In the genomic region with DNA sequence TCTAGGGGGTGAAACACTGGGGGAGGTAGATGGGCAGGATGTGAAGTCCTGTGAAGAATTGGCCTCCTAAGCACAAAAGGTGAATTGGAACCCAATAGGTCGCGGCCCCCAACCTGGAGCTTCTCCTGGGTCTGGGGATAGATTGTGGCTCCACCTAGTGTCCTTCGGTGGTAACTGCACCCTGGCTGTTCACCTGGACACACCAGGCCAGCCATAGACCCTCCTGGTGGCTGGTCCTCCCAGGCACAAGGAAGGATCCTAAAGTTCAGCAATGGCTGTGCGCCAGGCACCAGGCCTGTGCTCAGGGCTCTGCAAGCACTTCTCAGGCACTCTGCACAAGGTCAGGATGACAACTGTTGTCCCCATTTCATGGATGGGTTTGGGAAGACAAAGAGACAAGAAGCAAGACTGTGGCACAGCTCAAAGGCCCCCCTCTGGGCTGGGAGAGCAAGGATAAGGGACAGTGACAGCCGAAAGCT, we compare ENCODE assay signal across 8 cellular contexts. TPM values are rescaled to one million over a fixed set of nuclear protein-coding genes. Genes with fewer than 3 reads are reported as not detected.
A peak's percentile ranks its signal among the peaks of the same experiment; 100 is the strongest.
DNase-seq lines count a peak whose midpoint lies in the region; ATAC-seq, FAIRE-seq and TF ChIP-seq lines count a peak whose summit lies in the region.

No MANE protein-coding gene starts in this region.

- in situ Hi-C loops in GM13977 (cut with MboI; ENCODE audit: low pct_unique_long_range_greater_than_20kb, low sequenced_read_pairs, unreplicated experiment): no loop called here
- in situ Hi-C loops in K562 (cut with MboI): no loop called here

- H2AFZ ChIP-seq in K562 (ENCODE audit: low read depth, low read length): no peak overlapping the region

- no peak overlapping the region for H3K4me2 ChIP-seq in K562 (ENCODE audit: insufficient read depth, low read length)

- TF ChIP-seq RAD21 in K562 (CRISPR knock-in tag; conservative IDR thresholded peaks at IDR 0.05 in 1 of 2, IDR thresholded peaks at IDR 0.05 in 1 of 2): peak; percentile 50 to 90

- DNase-seq in A172 (ENCODE audit: low spot score) (peak; percentile 49), GM13977 (ENCODE audit: low spot score) (peak; percentile 91), NCI-H1694 (lab: John Stamatoyannopoulos, UW) (peak; percentile 64), UCSD-AML1 (lab: John Stamatoyannopoulos, UW; ENCODE audit: unreplicated experiment) (peak; percentile 42), K562 (ENCODE audit: extremely low read depth in 1 of 4, low spot score in 3 of 4) (peak; percentile 79 to 90 (median 86)), islet precursor cell (peak; percentile 94), NCI-H2107 treated with DMSO at 0.1 percent for 48 hours (lab: John Stamatoyannopoulos, UW; ENCODE audit: unreplicated experiment) (no peak)
- peak; percentile 74 to 77 for DNase-seq in stimulated activated CD4-positive, alpha-beta T cell treated with anti-CD3 and anti-CD28 coated beads, Interleukin-2, amount 100 ng/mL, for 24 hours

- POLR2A ChIA-PET in K562 (lab: Yijun Ruan, JAX): interaction anchor here (0.6 to 1.9 kb wide), 7 partner anchors 12 to 844 kb away, joined by 3 to 7 read pairs (median 4); no protein-coding TSS in a partner anchor

- H3K4me3 ChIP-seq in K562: no peak overlapping the region

- no peak for TF ChIP-seq EP300 in K562 (IDR thresholded peaks at IDR 0.05; ENCODE audit: low read length)

- H3K9ac ChIP-seq in K562 (ENCODE audit: insufficient read depth in 1 of 2, low read depth in 2 of 2, low read length in 2 of 2): no peak overlapping the region

- no peaks in the 10 kb centered on the region for H3K36me3 ChIP-seq in K562 (ENCODE audit: control insufficient read depth, insufficient read depth, low read length)

- no TSS peak for BruUV-seq in K562 (replicated peaks; lab: Mats Ljungman, UMichigan)

- H3K27me3 ChIP-seq in K562 (ENCODE audit: control insufficient read depth in 2 of 2, insufficient read depth in 2 of 2, low read length in 2 of 2): peaks cover 6 to 51% of the 10 kb centered on the region in 2 experiments; a peak in 4 of 5 replicates

- intact Hi-C loops in K562 (cut with micrococcal nuclease): loop anchor here (1.0 to 5.0 kb wide), 5 partner anchors 15 to 192 kb away; no protein-coding TSS in a partner anchor

- peak; percentile 87 for FAIRE-seq in K562 (lab: Jason Lieb, UNC)

- no peak overlapping the region for H3K27ac ChIP-seq in K562 (ENCODE audit: extremely low read depth, low read depth, low read length)

- TF ChIP-seq CTCF in GM13977 (IDR thresholded peaks at IDR 0.05; ENCODE audit: extremely low read depth, insufficient read depth, missing control alignments) (peak; percentile 89), K562 (IDR thresholded peaks at IDR 0.05 in 2 of 3, conservative IDR thresholded peaks at IDR 0.05 in 1 of 3; ENCODE audit: insufficient read depth in 2 of 3, low read depth in 1 of 3, low read length in 3 of 3) (peak; percentile 96 to 98 (median 96))

- no peak for TF ChIP-seq POLR2A in K562 (conservative IDR thresholded peaks at IDR 0.05)

- no peaks in the 10 kb centered on the region for H3K9me1 ChIP-seq in K562 (ENCODE audit: control insufficient read depth, insufficient read depth, low read length)

- CTCF ChIA-PET in K562 (lab: Yijun Ruan, JAX; ENCODE audit: low intra/inter-chr PET ratio): interaction anchor here (0.8 to 1.8 kb wide), 6 partner anchors 13 to 191 kb away, joined by 3 to 19 read pairs (median 7); partner anchors contain the start of gene ESPN

- no peaks in the 10 kb centered on the region for H3K9me3 ChIP-seq in K562 (replicated peaks; ENCODE audit: control insufficient read depth, insufficient read depth, low read depth, low read length)

- ATAC-seq in K562: peak; percentile 79

- H3K4me1 ChIP-seq in K562 (replicated peaks in 1 of 2; ENCODE audit: control insufficient read depth in 2 of 2, insufficient read depth in 2 of 2, low read length in 2 of 2): peaks cover 0 to 20% of the 10 kb centered on the region in 2 experiments; a peak in 2 of 5 replicates

- no peaks in the 10 kb centered on the region for H3K79me2 ChIP-seq in K562 (ENCODE audit: control insufficient read depth, insufficient read depth, low read length)

- under 1% methylated on average over 5 of the region's 5 CpGs for WGBS in K562 (ENCODE audit: insufficient coverage, low coverage, missing lambda C conversion rate)

- H4K20me1 ChIP-seq in K562 (replicated peaks; ENCODE audit: control insufficient read depth, insufficient read depth, low read length): peaks cover 26% of the 10 kb centered on the region

RNA-seq across cellular contexts. Expression of gene ESPN, which starts 13.5 kb away (rescaled TPM):
- 4.0 TPM in 1 of 2 replicates, not detected in the other for total RNA-seq in A172 (2014; rRNA removed; shearing (Covaris generic))
- total RNA-seq in K562 (2011; cell fraction: chromatin; rRNA removed; ENCODE audit: low replicate concordance): 1.6 and 6.0 TPM in 2 replicates
- 4.0 and 4.7 TPM in 2 replicates for total RNA-seq in K562 (2011; cell fraction: nucleolus; rRNA removed)
- total RNA-seq in K562 (2011; cell fraction: nucleoplasm; rRNA removed): 1.8 and 2.4 TPM in 2 replicates
- 0.36 and 0.45 TPM in 2 replicates for total RNA-seq in K562 (2014; rRNA removed)
- total RNA-seq in K562 (2014; rRNA removed; fragmentation: Illumina TruSeq; extraction: Trizol): 0.07 TPM in 1 of 2 replicates, not detected in the other
- total RNA-seq in K562 (2015; rRNA removed; fragmentation: Illumina TruSeq; extraction: Trizol): 0.15 TPM in 1 of 2 replicates, not detected in the other
- total RNA-seq in K562 (2021): 1.2 and 1.7 TPM in 2 replicates
- 0.54 and 2.9 TPM in 2 replicates for polyA plus RNA-seq in K562 (2011; rRNA removed)
- 1.2 and 1.9 TPM in 2 replicates for polyA plus RNA-seq in K562 (2011; cell fraction: cytosol; rRNA removed)
- polyA plus RNA-seq in K562 (2011; cell fraction: nucleus; rRNA removed): 9.2 and 25.5 TPM in 2 replicates
- polyA plus RNA-seq in K562 (2012): 2.0 and 5.0 TPM in 2 replicates
- polyA plus RNA-seq in K562 (2014; fragmentation: Illumina TruSeq; extraction: Trizol): 0.07 and 0.11 TPM in 2 replicates
- not detected for polyA plus RNA-seq in K562 (2014; fragmentation: Nextera tagmentation; extraction: Ambion mirVana)
- 0.65 and 2.9 TPM in 2 replicates for polyA plus RNA-seq in K562 (2014; rRNA removed)
- polyA minus RNA-seq in K562 (2011; rRNA and poly(A)+ RNA removed): 0.11 TPM in 1 of 2 replicates, not detected in the other
- 0.95 and 3.8 TPM in 2 replicates for polyA minus RNA-seq in K562 (2011; cell fraction: cytosol; rRNA and poly(A)+ RNA removed)
- 3.4 and 3.5 TPM in 2 replicates for polyA minus RNA-seq in K562 (2011; cell fraction: nucleus; rRNA and poly(A)+ RNA removed)

RNA-seq across cellular contexts. Expression of gene HES2, which starts 18.4 kb away (rescaled TPM):
- 2.0 and 3.9 TPM in 2 replicates for total RNA-seq in A172 (2014; rRNA removed; shearing (Covaris generic))
- total RNA-seq in K562 (2011; cell fraction: chromatin; rRNA removed; ENCODE audit: low replicate concordance): 0.65 and 0.90 TPM in 2 replicates
- 0.53 and 1.7 TPM in 2 replicates for total RNA-seq in K562 (2011; cell fraction: nucleolus; rRNA removed)
- 0.53 and 0.66 TPM in 2 replicates for total RNA-seq in K562 (2011; cell fraction: nucleoplasm; rRNA removed)
- total RNA-seq in K562 (2014; rRNA removed) (0.04 and 0.05 TPM in 2 replicates), K562 (2014; rRNA removed; fragmentation: Illumina TruSeq; extraction: Trizol) (0.07 TPM in 1 of 2 replicates, not detected in the other), K562 (2015; rRNA removed; fragmentation: Illumina TruSeq; extraction: Trizol) (not detected in 2 replicates), K562 (2021) (0.18 TPM in 1 of 2 replicates, not detected in the other)
- polyA plus RNA-seq in K562 (2011; rRNA removed) (0.08 and 0.15 TPM in 2 replicates), K562 (2014; fragmentation: Illumina TruSeq; extraction: Trizol) (0.06 TPM in 2 replicates), K562 (2014; fragmentation: Nextera tagmentation; extraction: Ambion mirVana) (not detected), K562 (2014; rRNA removed) (not detected in 2 replicates)
- polyA plus RNA-seq in K562 (2011; cell fraction: cytosol; rRNA removed): 0.21 and 0.25 TPM in 2 replicates
- 0.25 and 0.80 TPM in 2 replicates for polyA plus RNA-seq in K562 (2011; cell fraction: nucleus; rRNA removed)
- 0.08 TPM in 1 of 2 replicates, not detected in the other for polyA plus RNA-seq in K562 (2012)
- polyA minus RNA-seq in K562 (2011; rRNA and poly(A)+ RNA removed): 0.30 and 0.32 TPM in 2 replicates
- polyA minus RNA-seq in K562 (2011; cell fraction: cytosol; rRNA and poly(A)+ RNA removed): 0.91 TPM in 1 of 2 replicates, not detected in the other
- 0.11 and 0.81 TPM in 2 replicates for polyA minus RNA-seq in K562 (2011; cell fraction: nucleus; rRNA and poly(A)+ RNA removed)

RNA-seq across cellular contexts. Expression of gene TNFRSF25, which starts 27.9 kb away (rescaled TPM):
- 5.1 and 6.2 TPM in 2 replicates for total RNA-seq in A172 (2014; rRNA removed; shearing (Covaris generic))
- total RNA-seq in K562 (2011; cell fraction: chromatin; rRNA removed; ENCODE audit: low replicate concordance): 2.3 TPM in 1 of 2 replicates, not detected in the other
- 0.26 and 2.2 TPM in 2 replicates for total RNA-seq in K562 (2011; cell fraction: nucleolus; rRNA removed)
- 1.2 and 1.6 TPM in 2 replicates for total RNA-seq in K562 (2011; cell fraction: nucleoplasm; rRNA removed)
- total RNA-seq in K562 (2014; rRNA removed) (not detected in 2 replicates), K562 (2014; rRNA removed; fragmentation: Illumina TruSeq; extraction: Trizol) (not detected in 2 replicates), K562 (2015; rRNA removed; fragmentation: Illumina TruSeq; extraction: Trizol) (not detected in 2 replicates), K562 (2021) (0.49 and 0.89 TPM in 2 replicates)
- polyA plus RNA-seq in K562 (2011; rRNA removed) (0.14 and 0.24 TPM in 2 replicates), K562 (2014; fragmentation: Illumina TruSeq; extraction: Trizol) (not detected in 2 replicates), K562 (2014; fragmentation: Nextera tagmentation; extraction: Ambion mirVana) (not detected), K562 (2014; rRNA removed) (not detected in 2 replicates)
- 0.16 and 0.30 TPM in 2 replicates for polyA plus RNA-seq in K562 (2011; cell fraction: cytosol; rRNA removed)
- polyA plus RNA-seq in K562 (2011; cell fraction: nucleus; rRNA removed): 0.90 and 2.6 TPM in 2 replicates
- 0.10 and 0.14 TPM in 2 replicates for polyA plus RNA-seq in K562 (2012)
- not detected in 2 replicates for polyA minus RNA-seq in K562 (2011; rRNA and poly(A)+ RNA removed)
- polyA minus RNA-seq in K562 (2011; cell fraction: cytosol; rRNA and poly(A)+ RNA removed): not detected in 2 replicates
- 0.13 TPM in 1 of 2 replicates, not detected in the other for polyA minus RNA-seq in K562 (2011; cell fraction: nucleus; rRNA and poly(A)+ RNA removed)

RNA-seq across cellular contexts. Expression of gene ACOT7, which starts 44.5 kb away (rescaled TPM):
- 44.2 and 55.3 TPM in 2 replicates for total RNA-seq in A172 (2014; rRNA removed; shearing (Covaris generic))
- total RNA-seq in K562 (2011; cell fraction: chromatin; rRNA removed; ENCODE audit: low replicate concordance): 14.3 and 31.3 TPM in 2 replicates
- 25.8 and 25.9 TPM in 2 replicates for total RNA-seq in K562 (2011; cell fraction: nucleolus; rRNA removed)
- total RNA-seq in K562 (2011; cell fraction: nucleoplasm; rRNA removed): 17.4 and 20.6 TPM in 2 replicates
- total RNA-seq in K562 (2014; rRNA removed) (53.3 and 72.0 TPM in 2 replicates), K562 (2014; rRNA removed; fragmentation: Illumina TruSeq; extraction: Trizol) (8.7 and 11.6 TPM in 2 replicates), K562 (2015; rRNA removed; fragmentation: Illumina TruSeq; extraction: Trizol) (27.1 and 28.4 TPM in 2 replicates), K562 (2021) (92.6 and 95.5 TPM in 2 replicates)
- polyA plus RNA-seq in K562 (2011; rRNA removed) (37.2 and 76.6 TPM in 2 replicates), K562 (2014; fragmentation: Illumina TruSeq; extraction: Trizol) (50.7 and 89.2 TPM in 2 replicates), K562 (2014; fragmentation: Nextera tagmentation; extraction: Ambion mirVana) (10 to 100 TPM in 1 of 2 experiments, 1 to 10 TPM in 1; 7.0 to 10.0 TPM), K562 (2014; rRNA removed) (57.2 and 63.1 TPM in 2 replicates)
- polyA plus RNA-seq in K562 (2011; cell fraction: cytosol; rRNA removed): 57.9 and 66.6 TPM in 2 replicates
- polyA plus RNA-seq in K562 (2011; cell fraction: nucleus; rRNA removed): 28.1 and 31.8 TPM in 2 replicates
- polyA plus RNA-seq in K562 (2012): 61.5 and 86.0 TPM in 2 replicates
- 28.7 and 34.8 TPM in 2 replicates for polyA minus RNA-seq in K562 (2011; rRNA and poly(A)+ RNA removed)
- 26.1 and 36.3 TPM in 2 replicates for polyA minus RNA-seq in K562 (2011; cell fraction: cytosol; rRNA and poly(A)+ RNA removed)
- polyA minus RNA-seq in K562 (2011; cell fraction: nucleus; rRNA and poly(A)+ RNA removed): 7.9 and 12.0 TPM in 2 replicates

RNA-seq across cellular contexts. Expression of gene PLEKHG5, which starts 53.4 kb away (rescaled TPM):
- 8.6 and 10.1 TPM in 2 replicates for total RNA-seq in A172 (2014; rRNA removed; shearing (Covaris generic))
- 0.51 and 2.5 TPM in 2 replicates for total RNA-seq in K562 (2011; cell fraction: chromatin; rRNA removed; ENCODE audit: low replicate concordance)
- total RNA-seq in K562 (2011; cell fraction: nucleolus; rRNA removed): 1.4 and 1.5 TPM in 2 replicates
- 0.88 and 0.99 TPM in 2 replicates for total RNA-seq in K562 (2011; cell fraction: nucleoplasm; rRNA removed)
- 0.05 and 0.20 TPM in 2 replicates for total RNA-seq in K562 (2014; rRNA removed)
- 0.04 TPM in 1 of 2 replicates, not detected in the other for total RNA-seq in K562 (2014; rRNA removed; fragmentation: Illumina TruSeq; extraction: Trizol)
- total RNA-seq in K562 (2015; rRNA removed; fragmentation: Illumina TruSeq; extraction: Trizol): not detected in 2 replicates
- 0.29 TPM in 2 replicates for total RNA-seq in K562 (2021)
- polyA plus RNA-seq in K562 (2011; rRNA removed): 0.11 and 0.16 TPM in 2 replicates
- 0.06 and 0.49 TPM in 2 replicates for polyA plus RNA-seq in K562 (2011; cell fraction: cytosol; rRNA removed)
- polyA plus RNA-seq in K562 (2011; cell fraction: nucleus; rRNA removed): 0.94 and 1.8 TPM in 2 replicates
- polyA plus RNA-seq in K562 (2012): 0.04 and 0.07 TPM in 2 replicates
- polyA plus RNA-seq in K562 (2014; fragmentation: Illumina TruSeq; extraction: Trizol): 0.07 and 0.12 TPM in 2 replicates
- polyA plus RNA-seq in K562 (2014; fragmentation: Nextera tagmentation; extraction: Ambion mirVana): not detected
- 0.13 and 0.26 TPM in 2 replicates for polyA plus RNA-seq in K562 (2014; rRNA removed)
- 0.12 and 0.14 TPM in 2 replicates for polyA minus RNA-seq in K562 (2011; rRNA and poly(A)+ RNA removed)
- 0.29 TPM in 1 of 2 replicates, not detected in the other for polyA minus RNA-seq in K562 (2011; cell fraction: cytosol; rRNA and poly(A)+ RNA removed)
- 1.2 TPM in 2 replicates for polyA minus RNA-seq in K562 (2011; cell fraction: nucleus; rRNA and poly(A)+ RNA removed)
